In the genomic region with DNA sequence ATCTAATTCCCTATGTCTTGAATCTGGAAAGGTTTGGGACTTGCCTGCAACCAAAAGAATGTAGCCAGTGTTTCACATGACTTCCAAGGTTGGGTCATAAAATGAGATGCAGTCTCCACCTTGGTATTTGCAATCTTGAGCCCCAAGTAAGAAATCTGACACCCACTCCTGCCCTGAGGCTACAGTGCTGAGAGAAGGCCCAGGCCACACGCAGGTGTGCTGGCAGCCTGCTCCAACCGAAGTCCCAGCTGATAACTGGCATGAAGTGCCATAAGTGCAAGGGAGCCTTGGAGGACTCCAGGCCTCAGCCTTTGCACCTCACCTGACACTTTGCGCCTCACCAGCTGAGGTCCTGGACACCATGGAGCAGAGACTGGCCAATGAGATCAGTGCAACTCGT, we compare ENCODE assay signal across 17 cellular contexts.
DNase-seq lines count a peak whose midpoint lies in the region; ATAC-seq and TF ChIP-seq lines count a peak whose summit lies in the region.
"Had no signal": no experiment of that assay in that cellular context is flagged by ENCODE, and none has a peak within 500 bp of the region (broad histone marks: within the 10 kb centered on the region; RNA-seq: fewer than 3 reads in every experiment).

No MANE protein-coding gene starts in this region.

- no peaks in the 10 kb centered on the region for H3K9me3 Mint-ChIP-seq in activated CD4-positive, alpha-beta T cell treated with anti-CD3 and anti-CD28 coated beads, Interleukin-2, amount 10 ng/mL, durations not matched to agents 24 days and 14 days
- no peaks in the 10 kb centered on the region for H3K9me3 Mint-ChIP-seq in dendritic cell treated with granulocyte-macrophage colony-stimulating factor and Interleukin-4, amounts not matched to agents 40 ng/mL and 50 ng/mL, for 4 days
- H3K9me3 Mint-ChIP-seq in type B pancreatic cell = peaks cover 7% of the 10 kb centered on the region
- H3K9me3 Mint-ChIP-seq: activated naive CD4-positive, alpha-beta T cell treated with anti-CD3 and anti-CD28 coated beads, Interleukin-2, amount 10 ng/mL, durations not matched to agents 7 days and 5 days had no signal

- peaks cover 55% of the 10 kb centered on the region for H3F3A ChIP-seq in MM.1S (ENCODE audit: insufficient read depth, low read length)

- H3K79me2 ChIP-seq in MM.1S (ENCODE audit: low read length) = peaks cover 12% of the 10 kb centered on the region

- H3K4me3 Mint-ChIP-seq in activated CD4-positive, alpha-beta T cell treated with anti-CD3 and anti-CD28 coated beads, Interleukin-2, amount 10 ng/mL, durations not matched to agents 24 days and 14 days = no peak overlapping the region
- no peak overlapping the region for H3K4me3 Mint-ChIP-seq in dendritic cell treated with granulocyte-macrophage colony-stimulating factor and Interleukin-4, amounts not matched to agents 40 ng/mL and 50 ng/mL, for 4 days
- no peak overlapping the region for H3K4me3 Mint-ChIP-seq in type B pancreatic cell
- H3K4me3 Mint-ChIP-seq: activated naive CD4-positive, alpha-beta T cell treated with anti-CD3 and anti-CD28 coated beads, Interleukin-2, amount 10 ng/mL, durations not matched to agents 7 days and 5 days had no signal

- H3K4me1 ChIP-seq in MM.1S (ENCODE audit: low read length) (peaks cover 69% of the 10 kb centered on the region), left ventricle myocardium inferior (peaks cover 13% of the 10 kb centered on the region)

- peak overlapping the region; percentile 30 for H3K27ac Mint-ChIP-seq in activated CD4-positive, alpha-beta T cell treated with anti-CD3 and anti-CD28 coated beads, Interleukin-2, amount 10 ng/mL, durations not matched to agents 24 days and 14 days
- peak overlapping the region; percentile 55 for H3K27ac Mint-ChIP-seq in dendritic cell treated with granulocyte-macrophage colony-stimulating factor and Interleukin-4, amounts not matched to agents 40 ng/mL and 50 ng/mL, for 4 days
- peak overlapping the region; percentile 29 for H3K27ac Mint-ChIP-seq in type B pancreatic cell
- H3K27ac Mint-ChIP-seq: activated naive CD4-positive, alpha-beta T cell treated with anti-CD3 and anti-CD28 coated beads, Interleukin-2, amount 10 ng/mL, durations not matched to agents 7 days and 5 days had no signal

- no peak overlapping the region for H3K4me2 ChIP-seq in MM.1S (ENCODE audit: low read depth, low read length)

- H3K27me3 ChIP-seq in MM.1S (replicated peaks; ENCODE audit: insufficient read depth, low read length) (no peaks in the 10 kb centered on the region), left ventricle myocardium inferior (ENCODE audit: low read depth) (no peaks in the 10 kb centered on the region)
- H3K27me3 ChIP-seq: left lung had no signal

- H3K4me3 ChIP-seq in MM.1S (ENCODE audit: low read length) = no peak overlapping the region
- no peak overlapping the region for H3K4me3 ChIP-seq in left ventricle myocardium inferior
- H3K4me3 ChIP-seq: left lung had no signal

- no peak for TF ChIP-seq CTCF in MM.1S (IDR thresholded peaks at IDR 0.05; ENCODE audit: low read length)
- TF ChIP-seq CTCF in type B pancreatic cell (conservative IDR thresholded peaks at IDR 0.05) = no peak
- TF ChIP-seq CTCF in left ventricle myocardium inferior (IDR thresholded peaks at IDR 0.05; ENCODE audit: borderline replicate concordance) = no peak

- peaks cover 3% of the 10 kb centered on the region for H3K36me3 Mint-ChIP-seq in activated CD4-positive, alpha-beta T cell treated with anti-CD3 and anti-CD28 coated beads, Interleukin-2, amount 10 ng/mL, durations not matched to agents 24 days and 14 days (ENCODE audit: low read depth)
- no peaks in the 10 kb centered on the region for H3K36me3 Mint-ChIP-seq in dendritic cell treated with granulocyte-macrophage colony-stimulating factor and Interleukin-4, amounts not matched to agents 40 ng/mL and 50 ng/mL, for 4 days (ENCODE audit: low read depth)
- no peaks in the 10 kb centered on the region for H3K36me3 Mint-ChIP-seq in type B pancreatic cell
- H3K36me3 Mint-ChIP-seq: activated naive CD4-positive, alpha-beta T cell treated with anti-CD3 and anti-CD28 coated beads, Interleukin-2, amount 10 ng/mL, durations not matched to agents 7 days and 5 days had no signal

- H2AFZ ChIP-seq in MM.1S (ENCODE audit: low read length) = no peak overlapping the region

- H3K9me3 ChIP-seq in MM.1S (replicated peaks; ENCODE audit: insufficient read depth, low read length) = no peaks in the 10 kb centered on the region
- H3K9me3 ChIP-seq in left ventricle myocardium inferior (replicated peaks) = no peaks in the 10 kb centered on the region
- H3K9me3 ChIP-seq: left lung had no signal

- peak overlapping the region; percentile 17; the same call in 1 of the 2 replicates for H3K9ac ChIP-seq in MM.1S (ENCODE audit: low read length)

- H3K9me2 ChIP-seq in MM.1S (replicated peaks; ENCODE audit: insufficient read depth, low read length) = no peaks in the 10 kb centered on the region

- DNase-seq in activated CD4-positive, alpha-beta T cell treated with anti-CD3 and anti-CD28 coated beads, Interleukin-2, amount 10 ng/mL, durations not matched to agents 24 days and 14 days = no peak
- no peak for DNase-seq in activated CD4-positive, alpha-beta T cell treated with anti-CD3 and anti-CD28 coated beads for 4 hours
- DNase-seq in MM.1S = peak; percentile 60
- no peak for DNase-seq in type B pancreatic cell (ENCODE audit: extremely low spot score, unreplicated experiment)
- DNase-seq in stimulated activated CD4-positive, alpha-beta T cell treated with anti-CD3 and anti-CD28 coated beads, Interleukin-15, amount 100 ng/mL, for 24 hours = no peak
- no peak for DNase-seq in left ventricle myocardium inferior
- DNase-seq: ACHN; activated CD4-positive, CD25-positive, alpha-beta regulatory T cell; activated naive CD4-positive, alpha-beta T cell treated with anti-CD3 and anti-CD28 coated beads, Interleukin-2, amount 10 ng/mL, durations not matched to agents 7 days and 5 days; left lung; NCI-H748 treated with DMSO at 0.1 percent for 48 hours; posterior cingulate gyrus; stimulated activated naive CD4-positive, alpha-beta T cell; T-helper 2 cell; trophoblast cell had no signal

- no peak for ATAC-seq in HG02571 (IDR thresholded peaks at IDR 0.05; ENCODE audit: unreplicated experiment)
- ATAC-seq: left lung had no signal

- no peaks in the 10 kb centered on the region for H3K27me3 Mint-ChIP-seq in activated CD4-positive, alpha-beta T cell treated with anti-CD3 and anti-CD28 coated beads, Interleukin-2, amount 10 ng/mL, durations not matched to agents 24 days and 14 days
- peaks cover 3% of the 10 kb centered on the region for H3K27me3 Mint-ChIP-seq in dendritic cell treated with granulocyte-macrophage colony-stimulating factor and Interleukin-4, amounts not matched to agents 40 ng/mL and 50 ng/mL, for 4 days
- no peaks in the 10 kb centered on the region for H3K27me3 Mint-ChIP-seq in type B pancreatic cell

- peak overlapping the region; percentile 81 for H3K27ac ChIP-seq in MM.1S (ENCODE audit: low read length)
- no peak overlapping the region for H3K27ac ChIP-seq in left ventricle myocardium inferior (replicated peaks)

- H3K36me3 ChIP-seq in MM.1S (replicated peaks; ENCODE audit: insufficient read depth, low read length) (no peaks in the 10 kb centered on the region), left ventricle myocardium inferior (no peaks in the 10 kb centered on the region)
- H3K36me3 ChIP-seq: left lung had no signal

- H4K20me1 ChIP-seq in MM.1S (ENCODE audit: insufficient read depth, low read length) = no peaks in the 10 kb centered on the region

- intact Hi-C loops in activated CD4-positive, alpha-beta T cell treated with anti-CD3 and anti-CD28 coated beads, Interleukin-2, amount 10 ng/mL, durations not matched to agents 24 days and 14 days (cut with micrococcal nuclease) = loop anchor here (10.0 kb wide), 2 partner anchors 216 to 846 kb away; no protein-coding TSS in a partner anchor
- intact Hi-C loops in dendritic cell treated with granulocyte-macrophage colony-stimulating factor and Interleukin-4, amounts not matched to agents 40 ng/mL and 50 ng/mL, for 4 days (cut with micrococcal nuclease) = loop anchor here (5.0 to 10.0 kb wide), 2 partner anchors 59 to 886 kb away; no protein-coding TSS in a partner anchor
- intact Hi-C loops in left ventricle myocardium inferior (cut with micrococcal nuclease) = no loop called here

- peaks cover 63% of the 10 kb centered on the region for H3K4me1 Mint-ChIP-seq in activated CD4-positive, alpha-beta T cell treated with anti-CD3 and anti-CD28 coated beads, Interleukin-2, amount 10 ng/mL, durations not matched to agents 24 days and 14 days
- peaks cover 60% of the 10 kb centered on the region for H3K4me1 Mint-ChIP-seq in dendritic cell treated with granulocyte-macrophage colony-stimulating factor and Interleukin-4, amounts not matched to agents 40 ng/mL and 50 ng/mL, for 4 days (ENCODE audit: low read depth)
- peaks cover 29% of the 10 kb centered on the region for H3K4me1 Mint-ChIP-seq in type B pancreatic cell (ENCODE audit: unreplicated experiment)
